Comparison of ENCODE assay signal across 31 cellular contexts in the genomic region with DNA sequence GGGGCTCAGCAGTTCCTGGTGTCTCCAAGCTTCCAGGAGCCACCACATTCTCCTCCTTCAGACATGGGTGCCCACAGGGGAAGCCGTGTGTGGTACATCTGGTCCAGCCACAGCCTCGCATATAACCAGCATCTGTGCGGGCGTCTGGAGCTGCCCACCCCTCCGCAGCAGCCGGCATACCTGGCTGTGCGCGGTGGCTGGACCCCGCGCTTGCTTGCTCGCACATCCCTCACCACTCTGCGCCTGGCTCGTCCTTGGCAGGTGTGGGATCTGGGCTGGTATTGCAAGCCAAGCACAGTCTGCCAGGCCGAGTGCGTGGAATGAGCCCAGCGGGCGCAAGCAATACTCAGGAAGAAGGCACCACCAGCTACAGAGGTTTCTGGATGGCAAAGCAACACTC.
"Had no signal": no experiment of that assay in that cellular context is flagged by ENCODE, and none has a peak within 500 bp of the region (broad histone marks: within the 10 kb centered on the region; RNA-seq: fewer than 3 reads in every experiment).

No MANE protein-coding gene starts in this region.

- DNase-seq: cerebellar nuclear complex; cortex of kidney; effector memory CD8-positive, alpha-beta T cell; erythroblast; esophagus squamous epithelium; foreskin melanocyte; glutamatergic neuron; hypothalamus; midbrain; naive thymus-derived CD4-positive, alpha-beta T cell; nephron progenitor cell; stimulated activated CD4-positive, alpha-beta T cell treated with anti-CD3 and anti-CD28 coated beads, Interleukin-12 subunit alpha, Interleukin-12 subunit beta, amount 100 ng/mL, for 4 hours; stimulated activated CD4-positive, alpha-beta T cell treated with anti-CD3 and anti-CD28 coated beads, Interleukin-1b, Interleukin-23, amount 100 ng/mL, for 48 hours; stimulated activated CD4-positive, alpha-beta T cell treated with anti-CD3 and anti-CD28 coated beads, Interleukin-4, amount 100 ng/mL, for 1 hour; stimulated activated CD8-positive, alpha-beta memory T cell treated with anti-CD3 and anti-CD28 coated beads, Interleukin-4, amount 100 ng/mL, for 48 hours; stimulated activated naive CD4-positive, alpha-beta T cell treated with Interleukin-2 at 50 U/mL for 16 hours; stomach; thyroid gland had no signal

- H3K36me3 ChIP-seq: esophagus squamous epithelium, neutrophil, pancreas, prostate gland, right atrium auricular region, stomach, thyroid gland had no signal

- H3K36me3 Mint-ChIP-seq: memory B cell; naive thymus-derived CD4-positive, alpha-beta T cell; type B pancreatic cell had no signal

- H3K4me3 Mint-ChIP-seq: effector memory CD8-positive, alpha-beta T cell; memory B cell; naive thymus-derived CD4-positive, alpha-beta T cell; nephron progenitor cell; type B pancreatic cell had no signal

- H3K4me2 ChIP-seq: smooth muscle cell had no signal

- H3K9me3 ChIP-seq: esophagus squamous epithelium, neutrophil, pancreas, prostate gland, right atrium auricular region, stomach, thyroid gland had no signal

- FAIRE-seq: endometrium, keratinocyte, pancreas, urothelium cell line had no signal

- H3K27ac Mint-ChIP-seq: effector memory CD8-positive, alpha-beta T cell; memory B cell; naive thymus-derived CD4-positive, alpha-beta T cell; nephron progenitor cell; type B pancreatic cell had no signal

- ATAC-seq: effector memory CD8-positive, alpha-beta T cell; left lobe of liver; naive thymus-derived CD4-positive, alpha-beta T cell; pancreas; sciatic nerve had no signal

- H3K9me3 Mint-ChIP-seq: memory B cell, nephron progenitor cell, type B pancreatic cell had no signal

- H3K4me1 Mint-ChIP-seq: memory B cell; naive thymus-derived CD4-positive, alpha-beta T cell; nephron progenitor cell had no signal

- H3K4me1 ChIP-seq: esophagus squamous epithelium, pancreas, prostate gland, right atrium auricular region, stomach had no signal

- H3K27me3 Mint-ChIP-seq: effector memory CD8-positive, alpha-beta T cell; memory B cell; naive thymus-derived CD4-positive, alpha-beta T cell; type B pancreatic cell had no signal

- H3K27ac ChIP-seq: esophagus squamous epithelium, neutrophil, pancreas, prostate gland, right atrium auricular region, stomach, thyroid gland had no signal

- H3K27me3 ChIP-seq: esophagus squamous epithelium, neutrophil, pancreas, right atrium auricular region, stomach, thyroid gland had no signal

- H3K4me3 ChIP-seq: esophagus squamous epithelium, lung, pancreas, prostate gland, right atrium auricular region, smooth muscle cell, stomach, thyroid gland had no signal
